21 cellular contexts compared by ENCODE assay signal in the genomic region with DNA sequence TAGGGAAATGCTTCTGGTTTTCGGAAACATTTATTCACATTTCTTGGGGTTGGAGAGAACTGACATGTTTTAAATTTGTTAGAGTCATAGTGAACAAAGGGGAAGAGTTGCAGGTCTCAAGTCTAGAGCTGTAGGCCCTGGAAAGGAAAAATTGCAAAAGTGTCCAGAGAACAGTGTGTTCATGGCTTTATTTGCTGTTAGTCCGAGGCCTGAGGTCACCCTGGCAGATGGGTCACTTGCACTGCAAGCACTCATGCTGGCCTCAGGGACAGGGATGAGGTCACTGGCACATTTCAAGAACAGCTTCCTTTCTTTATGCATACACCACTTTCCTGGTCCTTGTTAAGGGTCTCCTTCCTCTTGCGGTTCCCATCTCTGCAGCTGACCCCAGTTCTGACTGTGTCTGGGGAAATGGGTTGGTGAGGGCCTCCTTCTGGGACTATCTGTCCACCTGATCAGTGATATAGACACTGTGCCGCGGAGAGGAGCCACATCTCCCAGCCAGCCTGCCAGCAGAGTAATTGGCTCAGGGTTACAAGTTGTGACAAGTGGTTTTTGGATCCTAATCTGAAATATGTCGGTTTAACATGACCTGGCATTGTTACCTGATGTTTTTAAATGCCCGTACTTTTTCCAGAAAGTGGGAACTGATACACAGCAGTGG.
DNase-seq lines count a peak whose midpoint lies in the region; ATAC-seq and TF ChIP-seq lines count a peak whose summit lies in the region.
"Had no signal": no experiment of that assay in that cellular context is flagged by ENCODE, and none has a peak within 500 bp of the region (broad histone marks: within the 10 kb centered on the region; RNA-seq: fewer than 3 reads in every experiment).

No MANE protein-coding gene starts in this region.

- H3K27ac ChIP-seq in left ventricle myocardium inferior (replicated peaks) (peak overlapping the region; percentile 83), PC-3 (ENCODE audit: low read length) (no peak overlapping the region)
- H3K27ac ChIP-seq: brain microvascular endothelial cell, coronary artery, neutrophil, tibial nerve had no signal

- intact Hi-C loops in left ventricle myocardium inferior (cut with micrococcal nuclease): no loop called here
- intact Hi-C loops in PC-3 (cut with micrococcal nuclease): no loop called here

- H3K36me3 ChIP-seq in left ventricle myocardium inferior (no peaks in the 10 kb centered on the region), PC-3 (ENCODE audit: low read depth, low read length) (no peaks in the 10 kb centered on the region)
- H3K36me3 ChIP-seq: brain microvascular endothelial cell, neutrophil, tibial nerve had no signal

- H3K4me3 Mint-ChIP-seq in neural crest cell: no peak overlapping the region
- H3K4me3 Mint-ChIP-seq: activated CD8-positive, alpha-beta T cell treated with anti-CD3 and anti-CD28 coated beads, Interleukin-2, amount 10 ng/mL, durations not matched to agents 7 days and 5 days; CD8-positive, alpha-beta T cell; endodermal cell; stimulated activated naive CD8-positive, alpha-beta T cell treated with anti-CD3 and anti-CD28 coated beads, Interleukin-15, amount 100 ng/mL, for 72 hours had no signal

- peak overlapping the region; percentile 90 for H3K27ac Mint-ChIP-seq in neural crest cell (ENCODE audit: unreplicated experiment)
- H3K27ac Mint-ChIP-seq: activated CD8-positive, alpha-beta T cell treated with anti-CD3 and anti-CD28 coated beads, Interleukin-2, amount 10 ng/mL, durations not matched to agents 7 days and 5 days; CD8-positive, alpha-beta T cell; endodermal cell; stimulated activated naive CD8-positive, alpha-beta T cell treated with anti-CD3 and anti-CD28 coated beads, Interleukin-15, amount 100 ng/mL, for 72 hours had no signal

- POLR2A ChIA-PET in PC-3 (lab: Charles Lee; ENCODE audit: unreplicated experiment): no interaction called here

- H3K9me3 Mint-ChIP-seq in neural crest cell: peaks cover 7% of the 10 kb centered on the region
- H3K9me3 Mint-ChIP-seq: CD8-positive, alpha-beta T cell; stimulated activated naive CD8-positive, alpha-beta T cell treated with anti-CD3 and anti-CD28 coated beads, Interleukin-15, amount 100 ng/mL, for 72 hours had no signal

- no peaks in the 10 kb centered on the region for H3K27me3 Mint-ChIP-seq in neural crest cell (ENCODE audit: low read depth)

- no peaks in the 10 kb centered on the region for H3K79me2 ChIP-seq in PC-3 (ENCODE audit: low read length)

- no TSS peak for BruUV-seq in PC-3 (replicated peaks; lab: Mats Ljungman, UMichigan)

- no peaks in the 10 kb centered on the region for H3K27me3 ChIP-seq in left ventricle myocardium inferior (ENCODE audit: low read depth)
- no peaks in the 10 kb centered on the region for H3K27me3 ChIP-seq in PC-3 (ENCODE audit: low read length)
- H3K27me3 ChIP-seq: brain microvascular endothelial cell, neutrophil, tibial nerve had no signal

- H3K4me3 ChIP-seq in left ventricle myocardium inferior (peak overlapping the region; percentile 4), PC-3 (ENCODE audit: low read length) (no peak overlapping the region)
- H3K4me3 ChIP-seq: coronary artery, tibial nerve had no signal

- H3F3A ChIP-seq in PC-3 (ENCODE audit: low read length, unreplicated experiment): no peaks in the 10 kb centered on the region

- in situ Hi-C loops in G401 (cut with HindIII; ENCODE audit: low sequenced_read_pairs): no loop called here

- H3K9me3 ChIP-seq in left ventricle myocardium inferior (replicated peaks) (no peaks in the 10 kb centered on the region), PC-3 (ENCODE audit: low read length) (no peaks in the 10 kb centered on the region)
- H3K9me3 ChIP-seq: neutrophil, tibial nerve had no signal

- H3K36me3 Mint-ChIP-seq in neural crest cell (ENCODE audit: low read depth): peaks cover 3% of the 10 kb centered on the region
- H3K36me3 Mint-ChIP-seq: CD8-positive, alpha-beta T cell had no signal

- no peak for TF ChIP-seq CTCF in left ventricle myocardium inferior (IDR thresholded peaks at IDR 0.05; ENCODE audit: borderline replicate concordance)
- TF ChIP-seq CTCF in neural crest cell (conservative IDR thresholded peaks at IDR 0.05): no peak
- no peak for TF ChIP-seq CTCF in PC-3 (conservative IDR thresholded peaks at IDR 0.05; ENCODE audit: low read depth, low read length)

- CTCF ChIA-PET in PC-3 (lab: Charles Lee): no interaction called here

- no peak overlapping the region for H3K9ac ChIP-seq in PC-3 (ENCODE audit: low read length)

- H3K4me1 ChIP-seq in left ventricle myocardium inferior (peaks cover 27% of the 10 kb centered on the region), PC-3 (ENCODE audit: insufficient read depth, low read length) (peaks cover 7% of the 10 kb centered on the region)
- H3K4me1 ChIP-seq: tibial nerve had no signal

- H2AFZ ChIP-seq in PC-3 (ENCODE audit: low read length): no peak overlapping the region

- ATAC-seq in PC-3: no peak
- ATAC-seq: activated CD4-positive, CD25-positive, alpha-beta regulatory T cell treated with anti-CD3 and anti-CD28 coated beads, Interleukin-2, amount 50 U/mL, for 24 hours; activated CD8-positive, alpha-beta T cell treated with anti-CD3 and anti-CD28 coated beads, Interleukin-2, amount 10 ng/mL, durations not matched to agents 7 days and 5 days; CD8-positive, alpha-beta T cell; stimulated activated naive CD8-positive, alpha-beta T cell treated with anti-CD3 and anti-CD28 coated beads, Interleukin-15, amount 100 ng/mL, for 72 hours had no signal

- no peaks in the 10 kb centered on the region for H3K9me2 ChIP-seq in PC-3 (replicated peaks; ENCODE audit: low read length)

- no peak overlapping the region for H3K4me2 ChIP-seq in PC-3 (ENCODE audit: low read length)

- H4K20me1 ChIP-seq in PC-3 (ENCODE audit: low read length): no peaks in the 10 kb centered on the region

- H3K4me1 Mint-ChIP-seq in neural crest cell: peaks cover 35% of the 10 kb centered on the region
- H3K4me1 Mint-ChIP-seq: stimulated activated naive CD8-positive, alpha-beta T cell treated with anti-CD3 and anti-CD28 coated beads, Interleukin-15, amount 100 ng/mL, for 72 hours had no signal

- DNase-seq in G401 (ENCODE audit: low spot score) (peak; percentile 25), NCI-H2196 (lab: John Stamatoyannopoulos, UW; ENCODE audit: unreplicated experiment) (peak; percentile 69), left ventricle myocardium inferior (peak; percentile 16), neural crest cell (ENCODE audit: low read depth, low spot score) (no peak), PC-3 (no peak), GM19238 (ENCODE audit: insufficient read length, low spot score) (no peak), activated gamma-delta T cell treated with Interleukin-2 at 50 U/mL for 16 hours (no peak), NCI-H2107 treated with DMSO at 0.1 percent for 48 hours (lab: John Stamatoyannopoulos, UW; ENCODE audit: unreplicated experiment) (no peak)
- DNase-seq: activated CD8-positive, alpha-beta T cell treated with anti-CD3 and anti-CD28 coated beads, Interleukin-2, amount 10 ng/mL, durations not matched to agents 7 days and 5 days; brain microvascular endothelial cell; CD8-positive, alpha-beta T cell; endodermal cell; NCI-H1092 treated with DMSO at 0.1 percent for 48 hours; NCI-H2081; NCI-H524 treated with DMSO at 0.1 percent for 48 hours; stimulated activated naive CD8-positive, alpha-beta T cell treated with anti-CD3 and anti-CD28 coated beads, Interleukin-15, amount 100 ng/mL, for 72 hours; SW 1271 had no signal

Comparison
In these comparisons a context has a peak if more than half of its experiments do, and no peak if none do; other contexts are left out.
1. DNase-seq: peak in G401 (single experiment), NCI-H2196 (single experiment) and left ventricle myocardium inferior (single experiment); none in neural crest cell (single experiment), PC-3 (single experiment), GM19238 (single experiment), activated gamma-delta T cell treated with Interleukin-2 at 50 U/mL for 16 hours (single experiment) and NCI-H2107 treated with DMSO at 0.1 percent for 48 hours (single experiment).